In genomic region chr17:8939496-8940334, GRCh38 we compare ENCODE assay signal across 10 cellular contexts. TPM values are rescaled to one million over a fixed set of nuclear protein-coding genes. Genes with fewer than 3 reads are reported as not detected.
DNase-seq lines count a peak whose midpoint lies in the region; ATAC-seq and TF ChIP-seq lines count a peak whose summit lies in the region.
"Had no signal": no experiment of that assay in that cellular context is flagged by ENCODE, and none has a peak within 500 bp of the region (broad histone marks: within the 10 kb centered on the region; RNA-seq: fewer than 3 reads in every experiment).

No MANE protein-coding gene starts in this region.

- no peaks in the 10 kb centered on the region for H4K20me1 ChIP-seq in PC-9 (ENCODE audit: insufficient read depth)

- H3K27ac Mint-ChIP-seq in activated T-cell treated with anti-CD3 and anti-CD28 coated beads, Interleukin-2, amount 50 U/mL, for 24 hours, result peak overlapping the region; percentile 93
- peak overlapping the region; percentile 97 for H3K27ac Mint-ChIP-seq in activated T-helper 1 cell treated with anti-CD3 and anti-CD28 coated beads, Interleukin-12 subunit alpha, Interleukin-12 subunit beta, Interleukin-2, Interleukin-4 antibody, amounts not matched to agents 30 ng/mL and 10 ng/mL and 1 ng/mL, durations not matched to agents 14 hours and 24 hours and 36 hours
- peak overlapping the region; percentile 98 for H3K27ac Mint-ChIP-seq in stimulated activated naive B cell treated with anti-CD40 and anti-IgM and Interleukin-4, amounts not matched to agents 10 μg/mL and 1 μg/mL and 100 μg/mL, for 72 hours

- H3K27me3 Mint-ChIP-seq in activated T-cell treated with anti-CD3 and anti-CD28 coated beads, Interleukin-2, amount 50 U/mL, for 24 hours, result no peaks in the 10 kb centered on the region
- no peaks in the 10 kb centered on the region for H3K27me3 Mint-ChIP-seq in activated T-helper 1 cell treated with anti-CD3 and anti-CD28 coated beads, Interleukin-12 subunit alpha, Interleukin-12 subunit beta, Interleukin-2, Interleukin-4 antibody, amounts not matched to agents 30 ng/mL and 10 ng/mL and 1 ng/mL, durations not matched to agents 14 hours and 24 hours and 36 hours (ENCODE audit: insufficient read depth)
- no peaks in the 10 kb centered on the region for H3K27me3 Mint-ChIP-seq in stimulated activated naive B cell treated with anti-CD40 and anti-IgM and Interleukin-4, amounts not matched to agents 10 μg/mL and 1 μg/mL and 100 μg/mL, for 72 hours

- ATAC-seq in HG02973 (IDR thresholded peaks at IDR 0.05; ENCODE audit: unreplicated experiment) (peak; percentile 39), HG02571 (IDR thresholded peaks at IDR 0.05; ENCODE audit: unreplicated experiment) (no peak)
- ATAC-seq in stimulated activated naive B cell treated with anti-CD40 and anti-IgM and Interleukin-4, amounts not matched to agents 10 μg/mL and 1 μg/mL and 100 μg/mL, for 72 hours (replicated peaks), result peak; percentile 76 to 78

- peak overlapping the region; percentile 58 for H3K4me3 Mint-ChIP-seq in activated T-cell treated with anti-CD3 and anti-CD28 coated beads, Interleukin-2, amount 50 U/mL, for 24 hours
- peak overlapping the region; percentile 67 for H3K4me3 Mint-ChIP-seq in activated T-helper 1 cell treated with anti-CD3 and anti-CD28 coated beads, Interleukin-12 subunit alpha, Interleukin-12 subunit beta, Interleukin-2, Interleukin-4 antibody, amounts not matched to agents 30 ng/mL and 10 ng/mL and 1 ng/mL, durations not matched to agents 14 hours and 24 hours and 36 hours
- peak overlapping the region; percentile 52 to 65 for H3K4me3 Mint-ChIP-seq in stimulated activated naive B cell treated with anti-CD40 and anti-IgM and Interleukin-4, amounts not matched to agents 10 μg/mL and 1 μg/mL and 100 μg/mL, for 72 hours

- no peaks in the 10 kb centered on the region for H3K36me3 ChIP-seq in PC-9 (ENCODE audit: low read depth)
- H3K36me3 ChIP-seq: thoracic aorta had no signal

- POLR2A ChIA-PET in PC-9 (lab: Charles Lee; ENCODE audit: unreplicated experiment), result no interaction called here

- no peak overlapping the region for H2AFZ ChIP-seq in PC-9

- no peak overlapping the region for H3K27ac ChIP-seq in PC-9
- H3K27ac ChIP-seq: thoracic aorta had no signal

- no peak overlapping the region for H3K4me3 ChIP-seq in PC-9
- H3K4me3 ChIP-seq: thoracic aorta had no signal

- no peak overlapping the region for H3K4me2 ChIP-seq in PC-9

- H3K4me1 Mint-ChIP-seq in activated T-cell treated with anti-CD3 and anti-CD28 coated beads, Interleukin-2, amount 50 U/mL, for 24 hours (ENCODE audit: low read depth), result peaks cover 83% of the 10 kb centered on the region
- H3K4me1 Mint-ChIP-seq in activated T-helper 1 cell treated with anti-CD3 and anti-CD28 coated beads, Interleukin-12 subunit alpha, Interleukin-12 subunit beta, Interleukin-2, Interleukin-4 antibody, amounts not matched to agents 30 ng/mL and 10 ng/mL and 1 ng/mL, durations not matched to agents 14 hours and 24 hours and 36 hours (ENCODE audit: low read depth), result peaks cover 63% of the 10 kb centered on the region
- H3K4me1 Mint-ChIP-seq in stimulated activated naive B cell treated with anti-CD40 and anti-IgM and Interleukin-4, amounts not matched to agents 10 μg/mL and 1 μg/mL and 100 μg/mL, for 72 hours, result peaks cover 57 to 89% of the 10 kb centered on the region in 2 donors

- H3F3A ChIP-seq in PC-9 (ENCODE audit: insufficient read depth, low read depth), result no peaks in the 10 kb centered on the region

- BruUV-seq in PC-9 (replicated peaks; lab: Mats Ljungman, UMichigan), result no TSS peak

- no peaks in the 10 kb centered on the region for H3K9me2 ChIP-seq in PC-9 (ENCODE audit: insufficient read depth)

- CTCF ChIA-PET in PC-9 (lab: Charles Lee), result no interaction called here

- intact Hi-C loops in activated T-helper 1 cell treated with anti-CD3 and anti-CD28 coated beads, Interleukin-12 subunit alpha, Interleukin-12 subunit beta, Interleukin-2, Interleukin-4 antibody, amounts not matched to agents 30 ng/mL and 10 ng/mL and 1 ng/mL, durations not matched to agents 14 hours and 24 hours and 36 hours (cut with micrococcal nuclease), result loop anchor here (5.0 kb wide), 1 partner anchor 882 kb away; no protein-coding TSS in a partner anchor
- intact Hi-C loops in PC-9 (cut with micrococcal nuclease; ENCODE audit: unreplicated experiment), result no loop called here

- H3K4me1 ChIP-seq in PC-9 (replicated peaks; ENCODE audit: insufficient read depth), result no peaks in the 10 kb centered on the region

- H3K9me3 Mint-ChIP-seq in activated T-cell treated with anti-CD3 and anti-CD28 coated beads, Interleukin-2, amount 50 U/mL, for 24 hours, result no peaks in the 10 kb centered on the region
- H3K9me3 Mint-ChIP-seq in activated T-helper 1 cell treated with anti-CD3 and anti-CD28 coated beads, Interleukin-12 subunit alpha, Interleukin-12 subunit beta, Interleukin-2, Interleukin-4 antibody, amounts not matched to agents 30 ng/mL and 10 ng/mL and 1 ng/mL, durations not matched to agents 14 hours and 24 hours and 36 hours, result peaks cover 9% of the 10 kb centered on the region
- peaks cover 4 to 6% of the 10 kb centered on the region in 2 donors for H3K9me3 Mint-ChIP-seq in stimulated activated naive B cell treated with anti-CD40 and anti-IgM and Interleukin-4, amounts not matched to agents 10 μg/mL and 1 μg/mL and 100 μg/mL, for 72 hours

- H3K27me3 ChIP-seq in PC-9 (ENCODE audit: insufficient read depth, low read depth), result peaks cover 46% of the 10 kb centered on the region

- TF ChIP-seq CTCF in PC-9 (conservative IDR thresholded peaks at IDR 0.05), result no peak

- H3K79me2 ChIP-seq in PC-9 (ENCODE audit: low read depth), result no peaks in the 10 kb centered on the region

- DNase-seq in activated T-cell treated with anti-CD3 and anti-CD28 coated beads, Interleukin-2, amount 50 U/mL, for 24 hours, result peak; percentile 56
- DNase-seq in activated T-cell treated with anti-CD3 and anti-CD28 coated beads for 4 hours (no peak), COLO829 (ENCODE audit: low spot score) (no peak), PC-9 (no peak)
- DNase-seq in activated T-helper 1 cell treated with anti-CD3 and anti-CD28 coated beads, Interleukin-12 subunit alpha, Interleukin-12 subunit beta, Interleukin-2, Interleukin-4 antibody, amounts not matched to agents 30 ng/mL and 10 ng/mL and 1 ng/mL, durations not matched to agents 14 hours and 24 hours and 36 hours (ENCODE audit: low spot score), result no peak
- peak; percentile 84 for DNase-seq in stimulated activated naive B cell treated with anti-CD40 and anti-IgM and Interleukin-4, amounts not matched to agents 10 μg/mL and 1 μg/mL and 100 μg/mL, for 72 hours

- peaks cover 37% of the 10 kb centered on the region for H3K36me3 Mint-ChIP-seq in activated T-cell treated with anti-CD3 and anti-CD28 coated beads, Interleukin-2, amount 50 U/mL, for 24 hours (ENCODE audit: low read depth)
- H3K36me3 Mint-ChIP-seq in activated T-helper 1 cell treated with anti-CD3 and anti-CD28 coated beads, Interleukin-12 subunit alpha, Interleukin-12 subunit beta, Interleukin-2, Interleukin-4 antibody, amounts not matched to agents 30 ng/mL and 10 ng/mL and 1 ng/mL, durations not matched to agents 14 hours and 24 hours and 36 hours (ENCODE audit: low read depth), result peaks cover 36% of the 10 kb centered on the region
- peaks cover 39 to 62% of the 10 kb centered on the region in 2 donors for H3K36me3 Mint-ChIP-seq in stimulated activated naive B cell treated with anti-CD40 and anti-IgM and Interleukin-4, amounts not matched to agents 10 μg/mL and 1 μg/mL and 100 μg/mL, for 72 hours

- H3K9me3 ChIP-seq in PC-9 (ENCODE audit: insufficient read depth, low read depth), result no peaks in the 10 kb centered on the region
- H3K9me3 ChIP-seq: thoracic aorta had no signal

RNA-seq across cellular contexts. Expression of gene PIK3R5, which starts 25.8 kb away (rescaled TPM):
- 30.5 and 33.6 TPM in 2 replicates for total RNA-seq in activated T-helper 1 cell treated with anti-CD3 and anti-CD28 coated beads, Interleukin-12 subunit alpha, Interleukin-12 subunit beta, Interleukin-2, Interleukin-4 antibody, amounts not matched to agents 30 ng/mL and 10 ng/mL and 1 ng/mL, durations not matched to agents 14 hours and 24 hours and 36 hours
- not detected in 2 replicates for total RNA-seq in PC-9 (2021)
- total RNA-seq: M059J had no signal

Comparison
In these comparisons a context has a peak if more than half of its experiments do, and no peak if none do; other contexts are left out.
1. DNase-seq: peak in activated T-cell treated with anti-CD3 and anti-CD28 coated beads, Interleukin-2, amount 50 U/mL, for 24 hours (single experiment) and stimulated activated naive B cell treated with anti-CD40 and anti-IgM and Interleukin-4, amounts not matched to agents 10 μg/mL and 1 μg/mL and 100 μg/mL, for 72 hours (single experiment); none in activated T-cell treated with anti-CD3 and anti-CD28 coated beads for 4 hours (single experiment), activated T-helper 1 cell treated with anti-CD3 and anti-CD28 coated beads, Interleukin-12 subunit alpha, Interleukin-12 subunit beta, Interleukin-2, Interleukin-4 antibody, amounts not matched to agents 30 ng/mL and 10 ng/mL and 1 ng/mL, durations not matched to agents 14 hours and 24 hours and 36 hours (single experiment), COLO829 (single experiment) and PC-9 (0 of 2).
2. RNA of gene PIK3R5, which starts 25.8 kb away (total RNA-seq): 30.5 to 33.6 TPM in activated T-helper 1 cell treated with anti-CD3 and anti-CD28 coated beads, Interleukin-12 subunit alpha, Interleukin-12 subunit beta, Interleukin-2, Interleukin-4 antibody, amounts not matched to agents 30 ng/mL and 10 ng/mL and 1 ng/mL, durations not matched to agents 14 hours and 24 hours and 36 hours; not detected in PC-9; every median in the first group is over 10 times any median in the second.
3. Peak in every context shown above with its lines, with median percentiles within 50 percentile points of each other: H3K27ac Mint-ChIP-seq and H3K4me3 Mint-ChIP-seq.